In the genomic region with DNA sequence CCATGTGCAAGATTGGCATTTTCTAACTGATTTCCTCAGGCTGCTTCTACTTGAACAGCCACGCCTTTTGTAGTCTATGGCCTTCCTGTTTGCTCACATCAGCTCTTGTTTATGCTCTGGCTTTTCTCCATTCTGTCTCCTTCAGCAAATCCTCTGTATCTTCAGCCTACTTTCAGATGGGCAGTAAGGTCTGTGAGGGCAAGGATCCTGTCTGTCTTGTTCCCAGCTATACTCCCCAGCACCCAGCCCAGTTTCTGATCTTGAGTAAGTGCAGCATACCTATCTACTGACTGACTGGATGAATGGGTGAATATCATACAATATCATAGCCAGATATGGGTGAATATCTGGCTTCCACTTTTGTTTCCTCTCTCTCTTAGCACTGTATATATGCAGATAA, we compare ENCODE assay signal across 23 cellular contexts.
DNase-seq lines count a peak whose midpoint lies in the region; ATAC-seq and TF ChIP-seq lines count a peak whose summit lies in the region.
"Had no signal": no experiment of that assay in that cellular context is flagged by ENCODE, and none has a peak within 500 bp of the region (broad histone marks: within the 10 kb centered on the region; RNA-seq: fewer than 3 reads in every experiment).

No MANE protein-coding gene starts in this region.

- no peaks in the 10 kb centered on the region for H3K4me1 ChIP-seq in right cardiac atrium (ENCODE audit: control insufficient read depth, insufficient read depth, low read length)
- H3K4me1 ChIP-seq: body of pancreas had no signal

- no peaks in the 10 kb centered on the region for H3K9me3 ChIP-seq in right cardiac atrium (ENCODE audit: control insufficient read depth, low read length)
- H3K9me3 ChIP-seq: body of pancreas, tibial artery had no signal

- H3K27me3 ChIP-seq in right cardiac atrium (ENCODE audit: control insufficient read depth, insufficient read depth) = no peaks in the 10 kb centered on the region
- H3K27me3 ChIP-seq: body of pancreas, tibial artery had no signal

- H3K4me3 ChIP-seq in AG10803 (ENCODE audit: low read length) (no peak overlapping the region), fibroblast of villous mesenchyme (ENCODE audit: low read depth, low read length) (no peak overlapping the region), right cardiac atrium (ENCODE audit: low read length) (no peak overlapping the region)
- H3K4me3 ChIP-seq: body of pancreas, coronary artery, skin epidermis, tibial artery had no signal

- ATAC-seq in HG03457 (IDR thresholded peaks at IDR 0.05; ENCODE audit: unreplicated experiment) (no peak), GM21381 (IDR thresholded peaks at IDR 0.05; ENCODE audit: unreplicated experiment) (no peak), right cardiac atrium (no peak)
- ATAC-seq: body of pancreas, T-cell had no signal

- H3K27ac Mint-ChIP-seq in HFFc6 = peak overlapping the region; percentile 76
- H3K27ac Mint-ChIP-seq: activated CD4-positive, alpha-beta T cell treated with anti-CD3 and anti-CD28 coated beads, Interleukin-2, amount 10 ng/mL, durations not matched to agents 7 days and 5 days; activated naive CD8-positive, alpha-beta T cell; CD4-positive, alpha-beta T cell; nephron; T-cell had no signal

- H3K36me3 Mint-ChIP-seq in HFFc6 (ENCODE audit: low read depth) = no peaks in the 10 kb centered on the region
- H3K36me3 Mint-ChIP-seq: activated naive CD8-positive, alpha-beta T cell; T-cell had no signal

- intact Hi-C loops in right cardiac atrium (cut with DNase I) = no loop called here

- no peaks in the 10 kb centered on the region; the same call in 1 of the 2 replicates for H3K27me3 Mint-ChIP-seq in HFFc6 (ENCODE audit: insufficient read depth)
- H3K27me3 Mint-ChIP-seq: activated CD4-positive, alpha-beta T cell treated with anti-CD3 and anti-CD28 coated beads, Interleukin-2, amount 10 ng/mL, durations not matched to agents 7 days and 5 days; CD4-positive, alpha-beta T cell; T-cell had no signal

- TF ChIP-seq CTCF in AG10803 (conservative IDR thresholded peaks at IDR 0.05; ENCODE audit: low read length) (no peak), HFFc6 (IDR thresholded peaks at IDR 0.05) (no peak), fibroblast of villous mesenchyme (IDR thresholded peaks at IDR 0.05; ENCODE audit: insufficient read depth, low read depth, low read length) (no peak)

- WGBS in right cardiac atrium = 79% methylated on average over 1 of the region's 1 CpG

- peaks cover 22% of the 10 kb centered on the region for H3K4me1 Mint-ChIP-seq in HFFc6 (ENCODE audit: low read depth)
- H3K4me1 Mint-ChIP-seq: activated CD4-positive, alpha-beta T cell treated with anti-CD3 and anti-CD28 coated beads, Interleukin-2, amount 10 ng/mL, durations not matched to agents 7 days and 5 days; nephron; T-cell had no signal

- H3K4me3 Mint-ChIP-seq in HFFc6 = peak overlapping the region; percentile 26
- H3K4me3 Mint-ChIP-seq: activated CD4-positive, alpha-beta T cell treated with anti-CD3 and anti-CD28 coated beads, Interleukin-2, amount 10 ng/mL, durations not matched to agents 7 days and 5 days; activated naive CD8-positive, alpha-beta T cell; CD4-positive, alpha-beta T cell; nephron; T-cell had no signal

- DNase-seq in AG10803 (ENCODE audit: low read depth) (peak; percentile 43), HFFc6 (peak; percentile 20), amniotic epithelial cell (ENCODE audit: low read depth) (peak; percentile 63), fibroblast of villous mesenchyme (ENCODE audit: low read depth) (peak; percentile 48), Kasumi-1 (lab: John Stamatoyannopoulos, UW) (no peak), right cardiac atrium (no peak)
- DNase-seq: activated CD4-positive, alpha-beta T cell treated with anti-CD3 and anti-CD28 coated beads, Interleukin-2, amount 10 ng/mL, durations not matched to agents 7 days and 5 days; body of pancreas; CD4-positive, alpha-beta T cell; DMS153; H7; Karpas-422; NCI-H524 treated with DMSO at 0.1 percent for 48 hours; stimulated activated CD4-positive, alpha-beta T cell treated with anti-CD3 and anti-CD28 coated beads, Interleukin-2, amount 100 ng/mL, for 24 hours; stimulated activated naive CD4-positive, alpha-beta T cell treated with Interleukin-2 at 50 U/mL for 16 hours; T-cell; tibial artery had no signal

- no peaks in the 10 kb centered on the region for H3K9me3 Mint-ChIP-seq in HFFc6
- H3K9me3 Mint-ChIP-seq: activated CD4-positive, alpha-beta T cell treated with anti-CD3 and anti-CD28 coated beads, Interleukin-2, amount 10 ng/mL, durations not matched to agents 7 days and 5 days; CD4-positive, alpha-beta T cell; T-cell had no signal

- no peak overlapping the region for H3K27ac ChIP-seq in right cardiac atrium (ENCODE audit: low read length)
- H3K27ac ChIP-seq: body of pancreas, coronary artery, tibial artery had no signal

Comparison
In these comparisons a context has a peak if more than half of its experiments do, and no peak if none do; other contexts are left out.
1. DNase-seq: peak in AG10803 (single experiment), HFFc6 (single experiment), amniotic epithelial cell (single experiment) and fibroblast of villous mesenchyme (single experiment); none in Kasumi-1 (0 of 2) and right cardiac atrium (0 of 3).